Comparison of ENCODE assay signal across 8 cellular contexts in genomic region chr13:28718186-28718537, GRCh38. TPM values are rescaled to one million over a fixed set of nuclear protein-coding genes. Genes with fewer than 3 reads are reported as not detected.
DNase-seq lines count a peak whose midpoint lies in the region; ATAC-seq and TF ChIP-seq lines count a peak whose summit lies in the region.

No MANE protein-coding gene starts in this region.

- ATAC-seq in aorta (ENCODE audit: low FRiP score) = no peak
- no peak for ATAC-seq in HG02571 (IDR thresholded peaks at IDR 0.05; ENCODE audit: unreplicated experiment)
- ATAC-seq in GM21381 (IDR thresholded peaks at IDR 0.05; ENCODE audit: unreplicated experiment) = no peak
- ATAC-seq in HG02840 (IDR thresholded peaks at IDR 0.05; ENCODE audit: low FRiP score, unreplicated experiment) = no peak

- H3F3A ChIP-seq in MM.1S (ENCODE audit: insufficient read depth, low read length) = no peaks in the 10 kb centered on the region

- 0 to 11% methylated on average over 3 of the region's 9 CpGs for WGBS in mesodermal cell (ENCODE audit: insufficient coverage in 2 of 2), 2 experiments
- WGBS in aorta, 2 donors = 0 to 2% methylated on average over 9 of the region's 9 CpGs

- H3K9ac ChIP-seq in MM.1S (ENCODE audit: low read length) (peak overlapping the region; percentile 46; the same call in 1 of the 2 replicates), colonic mucosa (ENCODE audit: low read depth in 2 of 2, low read length in 2 of 2) (peak overlapping the region; percentile 77 to 89)

- DNase-seq in EL = peak; percentile 15
- no peak for DNase-seq in MM.1S
- no peak for DNase-seq in colonic mucosa
- no peak for DNase-seq in aorta

- peak overlapping the region; percentile 89 for H2AFZ ChIP-seq in MM.1S (ENCODE audit: low read length)

- TF ChIP-seq CTCF in MM.1S (IDR thresholded peaks at IDR 0.05; ENCODE audit: low read length) (no peak), colonic mucosa (IDR thresholded peaks at IDR 0.05) (no peak)

- H3K4me3 ChIP-seq in MM.1S (ENCODE audit: low read length) = peak overlapping the region; percentile 66
- H3K4me3 ChIP-seq in colonic mucosa = peak overlapping the region; percentile 61
- peak overlapping the region; percentile 63 for H3K4me3 ChIP-seq in mesodermal cell (ENCODE audit: extremely low read depth, insufficient read depth, low read length, poor library complexity, severe bottlenecking)
- H3K4me3 ChIP-seq in aorta (ENCODE audit: low read length in 2 of 2) = peak overlapping the region; percentile 37 to 49

- H3K27me3 ChIP-seq in MM.1S (replicated peaks; ENCODE audit: insufficient read depth, low read length) = no peaks in the 10 kb centered on the region
- H3K27me3 ChIP-seq in colonic mucosa = no peaks in the 10 kb centered on the region
- no peaks in the 10 kb centered on the region for H3K27me3 ChIP-seq in aorta (ENCODE audit: control insufficient read depth in 1 of 2, insufficient read depth in 2 of 2, low read length in 1 of 2)

- no peaks in the 10 kb centered on the region for H3K9me2 ChIP-seq in MM.1S (replicated peaks; ENCODE audit: insufficient read depth, low read length)

- H3K27ac ChIP-seq in MM.1S (ENCODE audit: low read length) (no peak overlapping the region), colonic mucosa (peak overlapping the region; percentile 94), mesodermal cell (ENCODE audit: low read depth, low read length, severe bottlenecking) (no peak overlapping the region), aorta (ENCODE audit: low read depth in 1 of 2, low read length in 2 of 2) (peak overlapping the region in 1 of 2 donors; percentile 97)

- H3K79me2 ChIP-seq in MM.1S (ENCODE audit: low read length) = no peaks in the 10 kb centered on the region

- H3K4me1 ChIP-seq in MM.1S (ENCODE audit: low read length) = no peaks in the 10 kb centered on the region; the same call in 1 of the 2 replicates
- no peaks in the 10 kb centered on the region for H3K4me1 ChIP-seq in colonic mucosa
- H3K4me1 ChIP-seq in mesodermal cell (ENCODE audit: control insufficient read depth, insufficient read depth, low read length, poor library complexity, severe bottlenecking) = peaks cover 21% of the 10 kb centered on the region
- H3K4me1 ChIP-seq in aorta (ENCODE audit: control insufficient read depth in 1 of 2, insufficient read depth in 2 of 2, low read length in 2 of 2) = no peaks in the 10 kb centered on the region

- peak overlapping the region; percentile 65 for H3K4me2 ChIP-seq in MM.1S (ENCODE audit: low read depth, low read length)

- H4K20me1 ChIP-seq in MM.1S (ENCODE audit: insufficient read depth, low read length) = no peaks in the 10 kb centered on the region

- H3K9me3 ChIP-seq in MM.1S (replicated peaks; ENCODE audit: insufficient read depth, low read length) = no peaks in the 10 kb centered on the region
- no peaks in the 10 kb centered on the region for H3K9me3 ChIP-seq in colonic mucosa
- H3K9me3 ChIP-seq in mesodermal cell (ENCODE audit: control insufficient read depth, low read length) = no peaks in the 10 kb centered on the region
- H3K9me3 ChIP-seq in aorta (ENCODE audit: control insufficient read depth, low read length) = no peaks in the 10 kb centered on the region

- H3K36me3 ChIP-seq in MM.1S (replicated peaks; ENCODE audit: insufficient read depth, low read length) = no peaks in the 10 kb centered on the region
- no peaks in the 10 kb centered on the region for H3K36me3 ChIP-seq in colonic mucosa
- no peaks in the 10 kb centered on the region for H3K36me3 ChIP-seq in mesodermal cell (ENCODE audit: control insufficient read depth, insufficient read depth, low read length)
- H3K36me3 ChIP-seq in aorta (ENCODE audit: control insufficient read depth in 1 of 2, insufficient read depth in 2 of 2, low read length in 1 of 2) = no peaks in the 10 kb centered on the region

- intact Hi-C loops in colonic mucosa (cut with DNase I) (no loop called here), aorta (cut with DNase I) (loop anchor here (2.0 to 10.0 kb wide), 3 partner anchors 34 to 79 kb away; no protein-coding TSS in a partner anchor)

RNA-seq across cellular contexts. Expression of gene SLC46A3, which starts 0.6 kb away (rescaled TPM):
- total RNA-seq in colonic mucosa (10 to 100 TPM; 30.5 to 45.8 TPM), aorta (10 to 100 TPM in 1 of 2 donors, 1 to 10 TPM in 1; 6.7 to 15.1 TPM)
- polyA plus RNA-seq in mesodermal cell (2013, experiment 1 of 2) = 20.7 TPM
- 20.3 TPM for polyA plus RNA-seq in mesodermal cell (2013, experiment 2 of 2)
- 1 to 10 TPM; 7.6 to 9.3 TPM for polyA plus RNA-seq in aorta

RNA-seq across cellular contexts. Expression of gene POMP, which starts 59.2 kb away (rescaled TPM):
- total RNA-seq in colonic mucosa = 10 to 100 TPM; 82.0 to 94.1 TPM
- 172 TPM for polyA plus RNA-seq in mesodermal cell (2013, experiment 1 of 2)
- 171 TPM for polyA plus RNA-seq in mesodermal cell (2013, experiment 2 of 2)
- 10 to 100 TPM; 46.7 to 52.9 TPM for total RNA-seq in aorta
- polyA plus RNA-seq in aorta = 100 to 1,000 TPM in 1 of 2 donors, 10 to 100 TPM in 1; 75.8 to 110 TPM
